ENCODE assay signal across 16 cellular contexts in genomic region chr21:29053011-29053553, GRCh38. TPM values are rescaled to one million over a fixed set of nuclear protein-coding genes. Genes with fewer than 3 reads are reported as not detected.
DNase-seq lines count a peak whose midpoint lies in the region; TF ChIP-seq lines count a peak whose summit lies in the region.
"Had no signal": no experiment of that assay in that cellular context is flagged by ENCODE, and none has a peak within 500 bp of the region (broad histone marks: within the 10 kb centered on the region; RNA-seq: fewer than 3 reads in every experiment).

No MANE protein-coding gene starts in this region.

- no peak for TF ChIP-seq CTCF in SU-DHL-6 (IDR thresholded peaks at IDR 0.05; ENCODE audit: insufficient read depth, low read length, poor library complexity, severe bottlenecking)
- TF ChIP-seq CTCF in esophagus squamous epithelium (IDR thresholded peaks at IDR 0.05): no peak

- in situ Hi-C loops in G401 (cut with HindIII; ENCODE audit: low sequenced_read_pairs): loop anchor here (25.0 kb wide), 1 partner anchor 91 kb away; no protein-coding TSS in a partner anchor

- peaks cover 39% of the 10 kb centered on the region for H3F3A ChIP-seq in SU-DHL-6 (ENCODE audit: insufficient read depth)

- intact Hi-C loops in esophagus squamous epithelium (cut with DNase I): no loop called here

- DNase-seq in G401 (ENCODE audit: low spot score) (peak; percentile 16), esophagus squamous epithelium (lab: John Stamatoyannopoulos, UW) (no peak), mucosa of gallbladder (ENCODE audit: low spot score) (no peak), NOMO-1 treated with dmso at 0.1 percent for 144 hours (lab: John Stamatoyannopoulos, UW; ENCODE audit: unreplicated experiment) (no peak)
- DNase-seq: activated CD8-positive, alpha-beta memory T cell treated with anti-CD3 and anti-CD28 coated beads for 24 hours; left ventricle myocardium inferior; NCI-H146; small intestine; stimulated activated naive CD4-positive, alpha-beta T cell; upper lobe of left lung had no signal

- H3K4me3 ChIP-seq in BLaER1: no peak overlapping the region
- H3K4me3 ChIP-seq in SU-DHL-6 (ENCODE audit: insufficient read depth, low read length, poor library complexity, severe bottlenecking): no peak overlapping the region
- no peak overlapping the region for H3K4me3 ChIP-seq in mesodermal cell (ENCODE audit: extremely low read depth, insufficient read depth, low read length, poor library complexity, severe bottlenecking)
- H3K4me3 ChIP-seq in esophagus squamous epithelium: no peak overlapping the region
- H3K4me3 ChIP-seq: left ventricle myocardium inferior, SJSA1, upper lobe of left lung had no signal

- H3K9me3 ChIP-seq in BLaER1 (peaks cover 12% of the 10 kb centered on the region), SU-DHL-6 (ENCODE audit: insufficient read depth, low read length) (no peaks in the 10 kb centered on the region), mesodermal cell (ENCODE audit: control insufficient read depth, low read length) (no peaks in the 10 kb centered on the region), esophagus squamous epithelium (no peaks in the 10 kb centered on the region)
- H3K9me3 ChIP-seq: left ventricle myocardium inferior, SJSA1, upper lobe of left lung had no signal

- H4K20me1 ChIP-seq in BLaER1 (peaks cover 53% of the 10 kb centered on the region), SU-DHL-6 (ENCODE audit: low read depth, low read length) (no peaks in the 10 kb centered on the region)

- H3K4me1 ChIP-seq in BLaER1: peaks cover 15% of the 10 kb centered on the region
- no peaks in the 10 kb centered on the region for H3K4me1 ChIP-seq in mesodermal cell (ENCODE audit: control insufficient read depth, insufficient read depth, low read length, poor library complexity, severe bottlenecking)
- peaks cover 0 to 7% (median 0%) of the 10 kb centered on the region in 3 donors for H3K4me1 ChIP-seq in esophagus squamous epithelium
- H3K4me1 ChIP-seq: left ventricle myocardium inferior, parathyroid adenoma, upper lobe of left lung had no signal

- peaks cover 92% of the 10 kb centered on the region for H3K36me3 ChIP-seq in BLaER1
- H3K36me3 ChIP-seq in SU-DHL-6 (ENCODE audit: low read length): peaks cover 36% of the 10 kb centered on the region
- H3K36me3 ChIP-seq in mesodermal cell (ENCODE audit: control insufficient read depth, insufficient read depth, low read length): peaks cover 86% of the 10 kb centered on the region
- peaks cover 15 to 100% (median 18%) of the 10 kb centered on the region in 3 donors for H3K36me3 ChIP-seq in esophagus squamous epithelium

- H3K27ac ChIP-seq in BLaER1: 0 out of 2 replicates have a peak overlapping the region, but pooled peaks have one; percentile 6
- H3K27ac ChIP-seq in SU-DHL-6 (ENCODE audit: low read depth, low read length): peak overlapping the region; percentile 32; the same call in 1 of the 2 replicates
- H3K27ac ChIP-seq in mesodermal cell (ENCODE audit: low read depth, low read length, severe bottlenecking): peak overlapping the region; percentile 0
- H3K27ac ChIP-seq in esophagus squamous epithelium: no peak overlapping the region
- H3K27ac ChIP-seq: KMS-11, left ventricle myocardium inferior, parathyroid adenoma, SJSA1, upper lobe of left lung had no signal

- WGBS in mesodermal cell (ENCODE audit: insufficient coverage in 2 of 2), 2 experiments: 94 to 98% methylated on average over 4 to 5 of the region's 5 CpGs
- 78 to 84% methylated on average over 5 of the region's 5 CpGs for WGBS in esophagus squamous epithelium, 2 donors

- H3K79me2 ChIP-seq in SU-DHL-6 (ENCODE audit: insufficient read depth, low read length): no peaks in the 10 kb centered on the region
- H3K79me2 ChIP-seq: parathyroid adenoma had no signal

- H3K27me3 ChIP-seq in BLaER1 (no peaks in the 10 kb centered on the region), SU-DHL-6 (ENCODE audit: low read length) (no peaks in the 10 kb centered on the region), esophagus squamous epithelium (no peaks in the 10 kb centered on the region)
- H3K27me3 ChIP-seq: SJSA1, upper lobe of left lung had no signal

- H3K9ac ChIP-seq in BLaER1: no peak overlapping the region
- no peak overlapping the region for H3K9ac ChIP-seq in SU-DHL-6 (ENCODE audit: low read length)
- H3K9ac ChIP-seq: KMS-11, parathyroid adenoma had no signal

- no peak overlapping the region for H2AFZ ChIP-seq in SU-DHL-6 (ENCODE audit: low read depth, low read length, severe bottlenecking)
- H2AFZ ChIP-seq: parathyroid adenoma had no signal

- H3K4me2 ChIP-seq in BLaER1 (peak overlapping the region; percentile 41), SU-DHL-6 (ENCODE audit: low read depth, low read length, poor library complexity, severe bottlenecking) (peak overlapping the region; percentile 8)
- H3K4me2 ChIP-seq: KMS-11 had no signal

- H3K9me2 ChIP-seq in SU-DHL-6 (replicated peaks; ENCODE audit: insufficient read depth, low read length): no peaks in the 10 kb centered on the region

- TF ChIP-seq POLR2A in esophagus squamous epithelium (IDR thresholded peaks at IDR 0.05): no peak

RNA-seq across cellular contexts. Expression of gene CCT8, which starts 20.4 kb away (rescaled TPM):
- 1,037 and 1,164 TPM in 2 replicates for total RNA-seq in G401 (2014; rRNA removed; shearing (Covaris generic))
- 243 TPM for polyA plus RNA-seq in mesodermal cell (2013, experiment 1 of 2)
- 262 TPM for polyA plus RNA-seq in mesodermal cell (2013, experiment 2 of 2)
- total RNA-seq in esophagus squamous epithelium (100 to 1,000 TPM in 3 of 4 donors, 10 to 100 TPM in 1; 69.5 to 170 (median 133) TPM), mucosa of gallbladder (99.3 TPM)

RNA-seq across cellular contexts. Expression of gene USP16, which starts 28.6 kb away (rescaled TPM):
- 36.2 and 46.4 TPM in 2 replicates for total RNA-seq in G401 (2014; rRNA removed; shearing (Covaris generic))
- 16.4 TPM for polyA plus RNA-seq in mesodermal cell (2013, experiment 1 of 2)
- polyA plus RNA-seq in mesodermal cell (2013, experiment 2 of 2): 20.5 TPM
- total RNA-seq in esophagus squamous epithelium (10 to 100 TPM; 14.9 to 44.3 (median 27.9) TPM), mucosa of gallbladder (29.1 TPM)

RNA-seq across cellular contexts. Expression of gene RWDD2B, which starts 33.9 kb away (rescaled TPM):
- 1.2 and 5.5 TPM in 2 replicates for total RNA-seq in G401 (2014; rRNA removed; shearing (Covaris generic))
- polyA plus RNA-seq in mesodermal cell (2013, experiment 1 of 2): 9.5 TPM
- 9.2 TPM for polyA plus RNA-seq in mesodermal cell (2013, experiment 2 of 2)
- total RNA-seq in esophagus squamous epithelium (10 to 100 TPM in 2 of 4 donors, 1 to 10 TPM in 2; 5.8 to 12.6 (median 9.0) TPM), mucosa of gallbladder (15.6 TPM)

Comparison
In these comparisons a context has a peak if more than half of its experiments do, and no peak if none do; other contexts are left out.
1. H3K27ac ChIP-seq: peak in BLaER1 (single experiment), SU-DHL-6 (single experiment) and mesodermal cell (single experiment); none in esophagus squamous epithelium (0 of 4).